In genomic region chr1:58720680-58721079, GRCh38 we compare ENCODE assay signal across 13 cellular contexts.
"Had no signal": no experiment of that assay in that cellular context is flagged by ENCODE, and none has a peak within 500 bp of the region (broad histone marks: within the 10 kb centered on the region; RNA-seq: fewer than 3 reads in every experiment).

No MANE protein-coding gene starts in this region.

- H3K9me3 ChIP-seq: colonic mucosa, gastroesophageal sphincter, thyroid gland had no signal

- H3K27me3 ChIP-seq: cardiac muscle cell, colonic mucosa, gastroesophageal sphincter, thyroid gland had no signal

- DNase-seq: activated CD4-positive, alpha-beta T cell treated with anti-CD3 and anti-CD28 coated beads for 4 hours; activated naive CD4-positive, alpha-beta T cell treated with anti-CD3 and anti-CD28 coated beads for 36 hours; colonic mucosa; effector CD4-positive, alpha-beta T cell; kidney; left ventricle myocardium superior; small intestine; thyroid gland had no signal

- H3K27me3 Mint-ChIP-seq: activated T-helper 17 cell treated with anti-CD3 and anti-CD28 coated beads, Interleukin-2, amount 50 U/mL, for 72 hours had no signal

- H3K27ac ChIP-seq: cardiac muscle cell, colonic mucosa, gastroesophageal sphincter, thyroid gland had no signal

- H3K36me3 ChIP-seq: cardiac muscle cell, colonic mucosa, gastroesophageal sphincter, thyroid gland had no signal

- H3K4me3 ChIP-seq: cardiac muscle cell, colonic mucosa, gastroesophageal sphincter, thyroid gland had no signal

- H3K4me1 ChIP-seq: colonic mucosa had no signal

- H3K27ac Mint-ChIP-seq: activated naive CD4-positive, alpha-beta T cell treated with anti-CD3 and anti-CD28 coated beads for 36 hours; activated T-helper 17 cell treated with anti-CD3 and anti-CD28 coated beads, Interleukin-2, amount 50 U/mL, for 72 hours had no signal

- H3K4me3 Mint-ChIP-seq: activated naive CD4-positive, alpha-beta T cell treated with anti-CD3 and anti-CD28 coated beads for 36 hours; activated T-helper 17 cell treated with anti-CD3 and anti-CD28 coated beads, Interleukin-2, amount 50 U/mL, for 72 hours had no signal

- ATAC-seq: activated T-helper 17 cell treated with anti-CD3 and anti-CD28 coated beads, Interleukin-2, amount 50 U/mL, for 72 hours; gastroesophageal sphincter; left ventricle myocardium superior had no signal

- FAIRE-seq: endothelial cell of umbilical vein, kidney, small intestine, urothelium cell line had no signal

- H3K9me3 Mint-ChIP-seq: activated naive CD4-positive, alpha-beta T cell treated with anti-CD3 and anti-CD28 coated beads for 36 hours; activated T-helper 17 cell treated with anti-CD3 and anti-CD28 coated beads, Interleukin-2, amount 50 U/mL, for 72 hours had no signal
